ENCODE assay signal across 19 cellular contexts in the genomic region with DNA sequence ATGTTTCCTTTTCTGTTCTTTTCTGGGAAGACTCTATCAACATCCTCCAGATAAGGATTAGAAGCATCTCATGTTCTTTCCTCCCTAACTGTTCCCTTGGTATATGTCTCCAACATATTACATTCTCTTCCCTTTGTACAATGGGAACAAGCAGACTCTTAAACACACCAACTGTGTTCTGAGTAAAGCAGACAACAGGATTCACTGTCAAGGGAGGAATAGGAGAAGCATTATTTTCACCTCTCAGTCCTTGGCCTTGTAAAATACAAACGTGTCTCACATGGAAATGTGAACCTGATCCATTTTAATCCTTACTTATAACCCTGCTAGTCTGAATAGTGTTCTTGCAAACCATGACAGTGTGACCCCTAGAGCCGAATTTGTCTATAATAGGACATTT. TPM values are rescaled to one million over a fixed set of nuclear protein-coding genes. Genes with fewer than 3 reads are reported as not detected.
A peak's percentile ranks its signal among the peaks of the same experiment; 100 is the strongest.
DNase-seq lines count a peak whose midpoint lies in the region; ATAC-seq and TF ChIP-seq lines count a peak whose summit lies in the region.
"Had no signal": no experiment of that assay in that cellular context is flagged by ENCODE, and none has a peak within 500 bp of the region (broad histone marks: within the 10 kb centered on the region; RNA-seq: fewer than 3 reads in every experiment).

No MANE protein-coding gene starts in this region.

- no peak overlapping the region for H3K27ac ChIP-seq in CD8-positive, alpha-beta memory T cell (ENCODE audit: low read depth, low read length)
- H3K27ac ChIP-seq in KMS-11 (peak overlapping the region; percentile 13; the same call in 1 of the 2 replicates), coronary artery (peak overlapping the region; percentile 50 to 64), psoas muscle (peak overlapping the region; percentile 92), dorsolateral prefrontal cortex (peak overlapping the region in 10 of 59 donors; percentile 9 to 45 (median 14)), colonic mucosa (no peak overlapping the region)
- H3K27ac ChIP-seq: brain microvascular endothelial cell, foreskin keratinocyte, GM23248, suprapubic skin had no signal

- H3K27me3 Mint-ChIP-seq in CD8-positive, alpha-beta memory T cell: no peaks in the 10 kb centered on the region
- H3K27me3 Mint-ChIP-seq: activated naive CD8-positive, alpha-beta T cell had no signal

- TF ChIP-seq CTCF in KMS-11 (conservative IDR thresholded peaks at IDR 0.05; ENCODE audit: low read depth, low read length) (no peak), coronary artery (IDR thresholded peaks at IDR 0.05) (no peak), psoas muscle (IDR thresholded peaks at IDR 0.05) (no peak), dorsolateral prefrontal cortex (IDR thresholded peaks at IDR 0.05 in 54 of 56, conservative IDR thresholded peaks at IDR 0.05 in 2 of 56; ENCODE audit: low read depth in 1 of 56, partially characterized antibody in 56 of 56) (no peak), colonic mucosa (IDR thresholded peaks at IDR 0.05) (no peak)

- ATAC-seq in psoas muscle: no peak
- ATAC-seq: foreskin keratinocyte had no signal

- H4K20me1 ChIP-seq in KMS-11 (ENCODE audit: insufficient read depth): no peaks in the 10 kb centered on the region

- intact Hi-C loops in psoas muscle (cut with DNase I): loop anchor here in 1 of 2 donors (5.0 kb wide), 1 partner anchor 54 kb away; no protein-coding TSS in a partner anchor
- intact Hi-C loops in dorsolateral prefrontal cortex (cut with DNase I): no loop called here
- intact Hi-C loops in colonic mucosa (cut with DNase I): no loop called here

- WGBS in psoas muscle, 3 donors: 18 to 31% (median 19%) methylated on average over 2 of the region's 2 CpGs

- no peak overlapping the region for H3K4me3 ChIP-seq in CD8-positive, alpha-beta memory T cell (ENCODE audit: low read length)
- H3K4me3 ChIP-seq in KMS-11 (IDR thresholded peaks at IDR 0.05; ENCODE audit: insufficient read depth, low read depth, low read length): no peak overlapping the region
- H3K4me3 ChIP-seq in coronary artery: no peak overlapping the region
- no peak overlapping the region for H3K4me3 ChIP-seq in psoas muscle
- no peak overlapping the region for H3K4me3 ChIP-seq in dorsolateral prefrontal cortex
- no peak overlapping the region for H3K4me3 ChIP-seq in colonic mucosa
- H3K4me3 ChIP-seq: GM23248, spleen, suprapubic skin had no signal

- 0 out of 2 replicates have a peak overlapping the region, but pooled peaks have one; percentile 5 for H3K4me2 ChIP-seq in KMS-11

- no peak for DNase-seq in CD8-positive, alpha-beta memory T cell
- DNase-seq in coronary artery (ENCODE audit: low spot score) (no peak), psoas muscle (no peak), dorsolateral prefrontal cortex (no peak), colonic mucosa (no peak), ureter (ENCODE audit: low spot score) (no peak)
- DNase-seq: AML-193, brain microvascular endothelial cell, foreskin keratinocyte, GM23248, Kasumi-1, kidney glomerular epithelial cell, NCI-H1105, NCI-H2081 treated with DMSO at 0.1 percent for 48 hours, NCI-H510A, spleen had no signal

- H3K4me1 ChIP-seq in CD8-positive, alpha-beta memory T cell (ENCODE audit: insufficient read depth, low read length): peaks cover 34% of the 10 kb centered on the region
- peaks cover 75% of the 10 kb centered on the region for H3K4me1 ChIP-seq in KMS-11 (ENCODE audit: low read depth, poor library complexity, severe bottlenecking)
- H3K4me1 ChIP-seq in psoas muscle: peaks cover 78% of the 10 kb centered on the region
- no peaks in the 10 kb centered on the region for H3K4me1 ChIP-seq in colonic mucosa
- H3K4me1 ChIP-seq: foreskin keratinocyte, suprapubic skin had no signal

- H3K9me3 Mint-ChIP-seq in CD8-positive, alpha-beta memory T cell: no peaks in the 10 kb centered on the region

- H3K36me3 ChIP-seq in CD8-positive, alpha-beta memory T cell (ENCODE audit: insufficient read depth, low read length): peaks cover 24% of the 10 kb centered on the region
- H3K36me3 ChIP-seq in KMS-11 (ENCODE audit: insufficient read depth): peaks cover 62% of the 10 kb centered on the region
- peaks cover 13 to 79% of the 10 kb centered on the region in 2 donors for H3K36me3 ChIP-seq in psoas muscle (ENCODE audit: insufficient read depth in 1 of 2, low read depth in 1 of 2)
- no peaks in the 10 kb centered on the region for H3K36me3 ChIP-seq in colonic mucosa

- peaks cover 64 to 79% (median 75%) of the 10 kb centered on the region in 3 donors for H3K4me1 Mint-ChIP-seq in CD8-positive, alpha-beta memory T cell

- H3K9ac ChIP-seq in KMS-11: no peak overlapping the region
- H3K9ac ChIP-seq in colonic mucosa (ENCODE audit: low read depth in 2 of 2, low read length in 2 of 2): no peak overlapping the region
- H3K9ac ChIP-seq: GM23248 had no signal

- POLR2A ChIA-PET in CD8-positive, alpha-beta memory T cell (lab: Charles Lee): no interaction called here

- H3K36me3 Mint-ChIP-seq in CD8-positive, alpha-beta memory T cell: peaks cover 30 to 74% (median 39%) of the 10 kb centered on the region in 3 donors

- CTCF ChIA-PET in CD8-positive, alpha-beta memory T cell (lab: Charles Lee): no interaction called here

- no peak overlapping the region for H2AFZ ChIP-seq in KMS-11 (ENCODE audit: low read depth)
- H2AFZ ChIP-seq: GM23248 had no signal

- H3K79me2 ChIP-seq in KMS-11 (ENCODE audit: insufficient read depth, low read depth): peaks cover 87% of the 10 kb centered on the region

- peak overlapping the region; percentile 66 to 96 (median 94) for H3K27ac Mint-ChIP-seq in CD8-positive, alpha-beta memory T cell
- H3K27ac Mint-ChIP-seq: activated naive CD8-positive, alpha-beta T cell had no signal

- no peaks in the 10 kb centered on the region for H3K27me3 ChIP-seq in CD8-positive, alpha-beta memory T cell (ENCODE audit: insufficient read depth, low read length, poor library complexity, severe bottlenecking)
- no peaks in the 10 kb centered on the region for H3K27me3 ChIP-seq in KMS-11 (ENCODE audit: insufficient read depth, low read depth)
- H3K27me3 ChIP-seq in psoas muscle (ENCODE audit: insufficient read depth in 3 of 3, low read length in 2 of 3): no peaks in the 10 kb centered on the region
- no peaks in the 10 kb centered on the region for H3K27me3 ChIP-seq in dorsolateral prefrontal cortex
- H3K27me3 ChIP-seq in colonic mucosa: no peaks in the 10 kb centered on the region
- H3K27me3 ChIP-seq: brain microvascular endothelial cell, foreskin keratinocyte, spleen, suprapubic skin had no signal

- H3K9me3 ChIP-seq in CD8-positive, alpha-beta memory T cell (ENCODE audit: low read length): no peaks in the 10 kb centered on the region
- H3K9me3 ChIP-seq in psoas muscle (no peaks in the 10 kb centered on the region), colonic mucosa (no peaks in the 10 kb centered on the region)
- H3K9me3 ChIP-seq: spleen, suprapubic skin had no signal

- H3K4me3 Mint-ChIP-seq in CD8-positive, alpha-beta memory T cell: peak overlapping the region in 5 of 7 donors; percentile 6 to 67 (median 19)
- H3K4me3 Mint-ChIP-seq: activated naive CD8-positive, alpha-beta T cell had no signal

RNA-seq across cellular contexts. Expression of a gene that starts 19.6 kb away (rescaled TPM):
- total RNA-seq in CD8-positive, alpha-beta memory T cell: 10 to 100 TPM; 31.9 to 35.0 TPM
- polyA plus RNA-seq in CD8-positive, alpha-beta memory T cell: 78.3 TPM
- total RNA-seq in psoas muscle (100 to 1,000 TPM; 305 to 550 (median 419) TPM), dorsolateral prefrontal cortex (10 to 100 TPM; 10.1 to 70.8 (median 37.8) TPM), colonic mucosa (10 to 100 TPM; 26.1 to 32.2 TPM), ureter (54.5 TPM)
- polyA plus RNA-seq in psoas muscle: 100 to 1,000 TPM; 164 to 373 (median 338) TPM

Comparison
In these comparisons a context has a peak if more than half of its experiments do, and no peak if none do; other contexts are left out.
1. H3K27ac ChIP-seq: peak in KMS-11 (single experiment), coronary artery (2 of 2) and psoas muscle (single experiment); none in CD8-positive, alpha-beta memory T cell (single experiment) and colonic mucosa (single experiment).